ENCODE assay signal across 18 cellular contexts in the genomic region with DNA sequence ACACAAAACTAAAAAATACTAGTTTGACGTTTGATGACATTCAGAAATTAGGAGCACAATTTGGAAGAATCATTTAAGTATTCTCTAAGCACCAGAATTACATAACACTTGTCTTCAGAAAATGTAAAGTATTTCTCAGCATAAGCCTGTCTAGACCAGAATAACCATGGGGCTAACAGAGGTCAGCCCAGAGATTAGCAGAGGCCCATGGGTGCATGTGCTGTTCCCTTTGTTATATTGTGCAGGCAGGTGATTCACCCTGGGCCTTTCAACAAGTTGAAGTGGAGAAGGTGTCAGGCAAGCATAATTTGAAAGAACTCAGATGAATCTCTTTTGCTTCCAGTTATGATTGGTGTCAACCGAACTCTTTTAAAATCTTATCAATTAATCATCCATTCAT.
DNase-seq lines count a peak whose midpoint lies in the region; ATAC-seq and TF ChIP-seq lines count a peak whose summit lies in the region.
"Had no signal": no experiment of that assay in that cellular context is flagged by ENCODE, and none has a peak within 500 bp of the region (broad histone marks: within the 10 kb centered on the region; RNA-seq: fewer than 3 reads in every experiment).

No MANE protein-coding gene starts in this region.

- intact Hi-C loops in Right ventricle myocardium inferior (cut with DNase I) (loop anchor here (10.0 kb wide), 1 partner anchor 288 kb away; no protein-coding TSS in a partner anchor), left ventricle myocardium inferior (cut with micrococcal nuclease) (no loop called here)

- H3K9me3 ChIP-seq in left ventricle myocardium inferior (replicated peaks), result peaks cover 11% of the 10 kb centered on the region
- H3K9me3 ChIP-seq: Caco-2 had no signal

- ATAC-seq in Right ventricle myocardium inferior (peak; percentile 60), esophagus mucosa (peak; percentile 95), HG03565 (IDR thresholded peaks at IDR 0.05; ENCODE audit: unreplicated experiment) (no peak), GM18858 (IDR thresholded peaks at IDR 0.05; ENCODE audit: unreplicated experiment) (no peak)

- no peak overlapping the region for H3K27ac ChIP-seq in left ventricle myocardium inferior (replicated peaks)
- H3K27ac ChIP-seq: A549, GM23248 had no signal

- H3K27me3 ChIP-seq in left ventricle myocardium inferior (ENCODE audit: low read depth), result no peaks in the 10 kb centered on the region

- H3K36me3 ChIP-seq in left ventricle myocardium inferior, result no peaks in the 10 kb centered on the region

- DNase-seq in Right ventricle myocardium inferior (ENCODE audit: missing footprints), result no peak
- DNase-seq in left ventricle myocardium inferior, result no peak
- peak; percentile 29 for DNase-seq in NCI-H774 (lab: John Stamatoyannopoulos, UW)
- DNase-seq in renal cortical epithelial cell (ENCODE audit: low read depth), result peak; percentile 14
- no peak for DNase-seq in NCI-H226
- DNase-seq: Caco-2; CD4-positive, alpha-beta T cell; GF-D8; GM23248; HCEC 1CT; KG1; NCI-H1105 treated with DMSO at 0.1 percent for 48 hours; NCI-H187; NCI-H526 treated with DMSO at 0.1 percent for 48 hours had no signal

- H3K4me3 ChIP-seq in left ventricle myocardium inferior, result no peak overlapping the region
- H3K4me3 ChIP-seq: A549 had no signal

- no peak for TF ChIP-seq CTCF in left ventricle myocardium inferior (IDR thresholded peaks at IDR 0.05; ENCODE audit: borderline replicate concordance)

- peaks cover 11% of the 10 kb centered on the region for H3K4me1 ChIP-seq in left ventricle myocardium inferior
- H3K4me1 ChIP-seq: A549, Caco-2 had no signal

Comparison
In these comparisons a context has a peak if more than half of its experiments do, and no peak if none do; other contexts are left out.
1. ATAC-seq: peak in Right ventricle myocardium inferior (single experiment) and esophagus mucosa (single experiment); none in HG03565 (single experiment) and GM18858 (single experiment).
2. DNase-seq: peak in NCI-H774 (single experiment) and renal cortical epithelial cell (single experiment); none in Right ventricle myocardium inferior (single experiment), left ventricle myocardium inferior (single experiment) and NCI-H226 (single experiment).